ENCODE assay signal across 15 cellular contexts in genomic region chr18:46289931-46290330, GRCh38.
DNase-seq lines count a peak whose midpoint lies in the region; ATAC-seq and TF ChIP-seq lines count a peak whose summit lies in the region.
"Had no signal": no experiment of that assay in that cellular context is flagged by ENCODE, and none has a peak within 500 bp of the region (broad histone marks: within the 10 kb centered on the region; RNA-seq: fewer than 3 reads in every experiment).

No MANE protein-coding gene starts in this region.

- H3K4me1 ChIP-seq in right atrium auricular region (no peaks in the 10 kb centered on the region), upper lobe of right lung (no peaks in the 10 kb centered on the region)

- ATAC-seq in Right ventricle myocardium superior (ENCODE audit: poor library complexity) (no peak), upper lobe of right lung (no peak), GM21515 (IDR thresholded peaks at IDR 0.05; ENCODE audit: unreplicated experiment) (no peak)

- H3K36me3 Mint-ChIP-seq in activated CD4-positive, alpha-beta memory T cell treated with anti-CD3 and anti-CD28 coated beads, Interleukin-2, amount 10 ng/mL, durations not matched to agents 7 days and 5 days (ENCODE audit: low read depth) = no peaks in the 10 kb centered on the region
- H3K36me3 Mint-ChIP-seq: CD4-positive, alpha-beta memory T cell had no signal

- H3K4me1 Mint-ChIP-seq in activated CD4-positive, alpha-beta memory T cell treated with anti-CD3 and anti-CD28 coated beads, Interleukin-2, amount 10 ng/mL, durations not matched to agents 7 days and 5 days = no peaks in the 10 kb centered on the region

- H3K36me3 ChIP-seq in right atrium auricular region = no peaks in the 10 kb centered on the region
- H3K36me3 ChIP-seq in upper lobe of right lung = no peaks in the 10 kb centered on the region

- no peak overlapping the region for H3K4me3 ChIP-seq in right atrium auricular region
- H3K4me3 ChIP-seq in upper lobe of right lung = no peak overlapping the region
- H3K4me3 ChIP-seq: GM23248 had no signal

- no peak overlapping the region for H3K4me3 Mint-ChIP-seq in activated CD4-positive, alpha-beta memory T cell treated with anti-CD3 and anti-CD28 coated beads, Interleukin-2, amount 10 ng/mL, durations not matched to agents 7 days and 5 days
- H3K4me3 Mint-ChIP-seq: CD4-positive, alpha-beta memory T cell had no signal

- H3K27me3 ChIP-seq in right atrium auricular region = no peaks in the 10 kb centered on the region
- no peaks in the 10 kb centered on the region for H3K27me3 ChIP-seq in upper lobe of right lung

- POLR2A ChIA-PET in activated CD4-positive, alpha-beta memory T cell treated with anti-CD3 and anti-CD28 coated beads, Interleukin-2, amount 10 ng/mL, durations not matched to agents 7 days and 5 days (lab: Charles Lee) = no interaction called here

- DNase-seq in right atrium auricular region (ENCODE audit: low spot score) (peak; percentile 53), Right ventricle myocardium superior (no peak), mesenteric fat pad (ENCODE audit: low spot score) (peak; percentile 74), upper lobe of right lung (peak; percentile 21)
- DNase-seq in activated CD4-positive, alpha-beta memory T cell treated with anti-CD3 and anti-CD28 coated beads, Interleukin-2, amount 10 ng/mL, durations not matched to agents 7 days and 5 days = no peak
- DNase-seq: C1 segment of cervical spinal cord; Calu3; CD4-positive, alpha-beta memory T cell; DMS53; DMS79 treated with DMSO at 0.1 percent for 48 hours; GF-D8; GM23248; H7; HCEC 1CT had no signal

- no peaks in the 10 kb centered on the region for H3K9me3 Mint-ChIP-seq in activated CD4-positive, alpha-beta memory T cell treated with anti-CD3 and anti-CD28 coated beads, Interleukin-2, amount 10 ng/mL, durations not matched to agents 7 days and 5 days
- H3K9me3 Mint-ChIP-seq: CD4-positive, alpha-beta memory T cell had no signal

- TF ChIP-seq CTCF in right atrium auricular region (IDR thresholded peaks at IDR 0.05) (no peak), upper lobe of right lung (IDR thresholded peaks at IDR 0.05) (no peak)

- H3K27ac Mint-ChIP-seq in activated CD4-positive, alpha-beta memory T cell treated with anti-CD3 and anti-CD28 coated beads, Interleukin-2, amount 10 ng/mL, durations not matched to agents 7 days and 5 days = no peak overlapping the region

- no peaks in the 10 kb centered on the region for H3K27me3 Mint-ChIP-seq in activated CD4-positive, alpha-beta memory T cell treated with anti-CD3 and anti-CD28 coated beads, Interleukin-2, amount 10 ng/mL, durations not matched to agents 7 days and 5 days
- H3K27me3 Mint-ChIP-seq: CD4-positive, alpha-beta memory T cell had no signal

- H3K9me3 ChIP-seq in right atrium auricular region (no peaks in the 10 kb centered on the region), upper lobe of right lung (no peaks in the 10 kb centered on the region)

- CTCF ChIA-PET in activated CD4-positive, alpha-beta memory T cell treated with anti-CD3 and anti-CD28 coated beads, Interleukin-2, amount 10 ng/mL, durations not matched to agents 7 days and 5 days (lab: Charles Lee) = interaction anchor here (0.7 to 1.5 kb wide), 3 partner anchors 9 to 369 kb away, joined by 3 read pairs; a partner anchor contains a TSS

- H3K27ac ChIP-seq in right atrium auricular region (no peak overlapping the region), upper lobe of right lung (no peak overlapping the region)
- H3K27ac ChIP-seq: GM23248 had no signal

- intact Hi-C loops in Right ventricle myocardium superior (cut with DNase I) (loop anchor here (10.0 kb wide), 1 partner anchor 225 kb away; no protein-coding TSS in a partner anchor), upper lobe of right lung (cut with DNase I) (loop anchor here (10.0 kb wide), 2 partner anchors 195 to 355 kb away; no protein-coding TSS in a partner anchor)

Comparison
In these comparisons a context has a peak if more than half of its experiments do, and no peak if none do; other contexts are left out.
1. DNase-seq: peak in right atrium auricular region (single experiment), mesenteric fat pad (single experiment) and upper lobe of right lung (single experiment); none in Right ventricle myocardium superior (single experiment) and activated CD4-positive, alpha-beta memory T cell treated with anti-CD3 and anti-CD28 coated beads, Interleukin-2, amount 10 ng/mL, durations not matched to agents 7 days and 5 days (single experiment).